ENCODE assay signal across 17 cellular contexts in genomic region chr2:121613774-121614173, GRCh38. TPM values are rescaled to one million over a fixed set of nuclear protein-coding genes. Genes with fewer than 3 reads are reported as not detected.
DNase-seq lines count a peak whose midpoint lies in the region; ATAC-seq and TF ChIP-seq lines count a peak whose summit lies in the region.
"Had no signal": no experiment of that assay in that cellular context is flagged by ENCODE, and none has a peak within 500 bp of the region (broad histone marks: within the 10 kb centered on the region; RNA-seq: fewer than 3 reads in every experiment).

No MANE protein-coding gene starts in this region.

- ATAC-seq in GM21447 (IDR thresholded peaks at IDR 0.05; ENCODE audit: unreplicated experiment) (no peak), GM18517 (IDR thresholded peaks at IDR 0.05; ENCODE audit: unreplicated experiment) (no peak)
- ATAC-seq: GM23338, HCT116 had no signal

- no peak for TF ChIP-seq CTCF in brain microvascular endothelial cell (IDR thresholded peaks at IDR 0.05; ENCODE audit: low read depth, low read length, missing control alignments)

- H3K27ac ChIP-seq in brain microvascular endothelial cell, result no peak overlapping the region

- H3K36me3 ChIP-seq in brain microvascular endothelial cell (replicated peaks), result no peaks in the 10 kb centered on the region

- peak; percentile 42 for DNase-seq in EH (ENCODE audit: low read depth)
- DNase-seq in HT1080 (ENCODE audit: low read depth), result peak; percentile 20
- DNase-seq in brain microvascular endothelial cell, result peak; percentile 8
- peak; percentile 17 for DNase-seq in iris pigment epithelial cell (ENCODE audit: low read depth)
- DNase-seq in NCI-H1436 (lab: John Stamatoyannopoulos, UW), result no peak
- DNase-seq in NCI-H2171 treated with DMSO at 0.1 percent for 48 hours (lab: John Stamatoyannopoulos, UW), result no peak
- DNase-seq: C1 segment of cervical spinal cord; CD8-positive, alpha-beta memory T cell; DMS79 treated with DMSO at 0.1 percent for 48 hours; KBM-7; NCI-H1417; NCI-H187 treated with DMSO at 0.1 percent for 48 hours; NCI-H526 had no signal

- no peak overlapping the region for H3K4me3 ChIP-seq in brain microvascular endothelial cell (ENCODE audit: low read depth, low read length)
- H3K4me3 ChIP-seq: GM23338 had no signal

- in situ Hi-C loops in brain microvascular endothelial cell (cut with HindIII; ENCODE audit: low pct_ligation_motif_present, low sequenced_read_pairs), result no loop called here

- no peaks in the 10 kb centered on the region for H3K27me3 ChIP-seq in brain microvascular endothelial cell (replicated peaks)

RNA-seq across cellular contexts. Expression of gene CLASP1, which starts 35.5 kb away (rescaled TPM):
- 12.9 and 22.5 TPM in 2 replicates for total RNA-seq in HT1080 (2014; rRNA removed; shearing (Covaris generic))
- 9.2 and 11.5 TPM in 2 replicates for polyA plus RNA-seq in HT1080 (2015; cell fraction: cytosol; rRNA removed)
- 51.1 and 54.5 TPM in 2 replicates for polyA plus RNA-seq in HT1080 (2015; cell fraction: nucleus; rRNA removed)

Comparison
In these comparisons a context has a peak if more than half of its experiments do, and no peak if none do; other contexts are left out.
1. DNase-seq: peak in EH (single experiment), HT1080 (single experiment), brain microvascular endothelial cell (single experiment) and iris pigment epithelial cell (single experiment); none in NCI-H1436 (single experiment) and NCI-H2171 treated with DMSO at 0.1 percent for 48 hours (single experiment).